Comparison of ENCODE assay signal across 1 cellular context in genomic region chr12:47896022-47896421, GRCh38.
TF ChIP-seq lines count a peak whose summit lies in the region.

No MANE protein-coding gene starts in this region.

TF ChIP-seq in K562, 482 proteins besides CTCF, POLR2A, EP300 and RAD21 (continued from another document):
- TF ChIP-seq PBX2 (CRISPR knock-in tag; IDR thresholded peaks at IDR 0.05; ENCODE audit: low read depth): no peak
- TF ChIP-seq PBX2 (tag; conservative IDR thresholded peaks at IDR 0.05; ENCODE audit: low read depth): peak; percentile 30; the same call in 1 of the 2 replicates
- TF ChIP-seq PURB (CRISPR knock-in tag; IDR thresholded peaks at IDR 0.05; ENCODE audit: low read depth): no peak
- 0 out of 2 replicates have a peak, but pooled peaks have one; percentile 14 for TF ChIP-seq MBD1 (CRISPR knock-in tag; IDR thresholded peaks at IDR 0.05)
- TF ChIP-seq MTA1 (IDR thresholded peaks at IDR 0.05; ENCODE audit: borderline replicate concordance): no peak
